Comparison of ENCODE assay signal across 3 cellular contexts in the genomic region with DNA sequence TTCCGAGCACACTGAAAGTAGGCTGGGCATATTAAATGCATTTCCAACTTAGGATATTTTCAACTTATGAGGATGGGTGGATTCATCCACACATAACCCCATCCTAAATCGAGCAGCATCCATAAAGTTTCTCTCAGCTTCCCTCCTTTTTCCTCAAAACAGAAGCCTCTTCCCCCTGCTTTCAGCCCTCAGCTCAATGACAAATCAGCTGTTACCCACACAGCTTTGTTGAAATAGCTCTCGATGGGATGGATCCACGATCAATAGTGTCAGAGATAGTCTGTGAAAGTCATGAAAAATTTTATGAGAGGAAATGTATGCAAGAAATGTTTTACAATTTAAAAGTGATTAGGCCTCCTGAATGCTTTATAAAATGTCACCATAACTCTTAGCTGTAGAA.
TF ChIP-seq lines count a peak whose summit lies in the region.

No MANE protein-coding gene starts in this region.

TF ChIP-seq in SK-N-SH, 30 proteins besides CTCF, POLR2A, EP300 and RAD21:
- TF ChIP-seq NFIC (IDR thresholded peaks at IDR 0.05; ENCODE audit: borderline replicate concordance) (no peak), YY1 (IDR thresholded peaks at IDR 0.05; ENCODE audit: low read depth) (no peak), ELF1 (IDR thresholded peaks at IDR 0.05) (no peak), GABPA (IDR thresholded peaks at IDR 0.05; ENCODE audit: low read depth) (no peak), TEAD4 (IDR thresholded peaks at IDR 0.05; ENCODE audit: borderline replicate concordance, insufficient read depth) (no peak), RCOR1 (IDR thresholded peaks at IDR 0.05; ENCODE audit: low read length) (no peak), FOXM1 (IDR thresholded peaks at IDR 0.05; ENCODE audit: low read depth) (no peak), TCF12 (IDR thresholded peaks at IDR 0.05) (no peak), POLR2AphosphoS5 (IDR thresholded peaks at IDR 0.05; ENCODE audit: low read depth, low read length) (no peak), SMC3 (IDR thresholded peaks at IDR 0.05; ENCODE audit: low read depth, low read length) (no peak)
- TF ChIP-seq, protein P1, sequence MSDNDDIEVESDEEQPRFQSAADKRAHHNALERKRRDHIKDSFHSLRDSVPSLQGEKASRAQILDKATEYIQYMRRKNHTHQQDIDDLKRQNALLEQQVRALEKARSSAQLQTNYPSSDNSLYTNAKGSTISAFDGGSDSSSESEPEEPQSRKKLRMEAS (IDR thresholded peaks at IDR 0.05; ENCODE audit: low read depth), result no peak
- TF ChIP-seq, protein P2, sequence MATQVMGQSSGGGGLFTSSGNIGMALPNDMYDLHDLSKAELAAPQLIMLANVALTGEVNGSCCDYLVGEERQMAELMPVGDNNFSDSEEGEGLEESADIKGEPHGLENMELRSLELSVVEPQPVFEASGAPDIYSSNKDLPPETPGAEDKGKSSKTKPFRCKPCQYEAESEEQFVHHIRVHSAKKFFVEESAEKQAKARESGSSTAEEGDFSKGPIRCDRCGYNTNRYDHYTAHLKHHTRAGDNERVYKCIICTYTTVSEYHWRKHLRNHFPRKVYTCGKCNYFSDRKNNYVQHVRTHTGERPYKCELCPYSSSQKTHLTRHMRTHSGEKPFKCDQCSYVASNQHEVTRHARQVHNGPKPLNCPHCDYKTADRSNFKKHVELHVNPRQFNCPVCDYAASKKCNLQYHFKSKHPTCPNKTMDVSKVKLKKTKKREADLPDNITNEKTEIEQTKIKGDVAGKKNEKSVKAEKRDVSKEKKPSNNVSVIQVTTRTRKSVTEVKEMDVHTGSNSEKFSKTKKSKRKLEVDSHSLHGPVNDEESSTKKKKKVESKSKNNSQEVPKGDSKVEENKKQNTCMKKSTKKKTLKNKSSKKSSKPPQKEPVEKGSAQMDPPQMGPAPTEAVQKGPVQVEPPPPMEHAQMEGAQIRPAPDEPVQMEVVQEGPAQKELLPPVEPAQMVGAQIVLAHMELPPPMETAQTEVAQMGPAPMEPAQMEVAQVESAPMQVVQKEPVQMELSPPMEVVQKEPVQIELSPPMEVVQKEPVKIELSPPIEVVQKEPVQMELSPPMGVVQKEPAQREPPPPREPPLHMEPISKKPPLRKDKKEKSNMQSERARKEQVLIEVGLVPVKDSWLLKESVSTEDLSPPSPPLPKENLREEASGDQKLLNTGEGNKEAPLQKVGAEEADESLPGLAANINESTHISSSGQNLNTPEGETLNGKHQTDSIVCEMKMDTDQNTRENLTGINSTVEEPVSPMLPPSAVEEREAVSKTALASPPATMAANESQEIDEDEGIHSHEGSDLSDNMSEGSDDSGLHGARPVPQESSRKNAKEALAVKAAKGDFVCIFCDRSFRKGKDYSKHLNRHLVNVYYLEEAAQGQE (IDR thresholded peaks at IDR 0.05; ENCODE audit: low read depth, low read length), result no peak
- TF ChIP-seq, protein P3, sequence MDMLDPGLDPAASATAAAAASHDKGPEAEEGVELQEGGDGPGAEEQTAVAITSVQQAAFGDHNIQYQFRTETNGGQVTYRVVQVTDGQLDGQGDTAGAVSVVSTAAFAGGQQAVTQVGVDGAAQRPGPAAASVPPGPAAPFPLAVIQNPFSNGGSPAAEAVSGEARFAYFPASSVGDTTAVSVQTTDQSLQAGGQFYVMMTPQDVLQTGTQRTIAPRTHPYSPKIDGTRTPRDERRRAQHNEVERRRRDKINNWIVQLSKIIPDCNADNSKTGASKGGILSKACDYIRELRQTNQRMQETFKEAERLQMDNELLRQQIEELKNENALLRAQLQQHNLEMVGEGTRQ (IDR thresholded peaks at IDR 0.05; ENCODE audit: borderline replicate concordance, low read depth, low read length), result no peak
- TF ChIP-seq, protein P4, sequence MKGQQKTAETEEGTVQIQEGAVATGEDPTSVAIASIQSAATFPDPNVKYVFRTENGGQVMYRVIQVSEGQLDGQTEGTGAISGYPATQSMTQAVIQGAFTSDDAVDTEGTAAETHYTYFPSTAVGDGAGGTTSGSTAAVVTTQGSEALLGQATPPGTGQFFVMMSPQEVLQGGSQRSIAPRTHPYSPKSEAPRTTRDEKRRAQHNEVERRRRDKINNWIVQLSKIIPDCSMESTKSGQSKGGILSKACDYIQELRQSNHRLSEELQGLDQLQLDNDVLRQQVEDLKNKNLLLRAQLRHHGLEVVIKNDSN (IDR thresholded peaks at IDR 0.05; ENCODE audit: borderline replicate concordance, low read depth), result no peak

TF ChIP-seq in SK-N-SH treated with all-trans-retinoic acid at 6 μM for 48 hours, 23 proteins besides CTCF, POLR2A, EP300 and RAD21 (continues in another document):
- TF ChIP-seq, protein P5, sequence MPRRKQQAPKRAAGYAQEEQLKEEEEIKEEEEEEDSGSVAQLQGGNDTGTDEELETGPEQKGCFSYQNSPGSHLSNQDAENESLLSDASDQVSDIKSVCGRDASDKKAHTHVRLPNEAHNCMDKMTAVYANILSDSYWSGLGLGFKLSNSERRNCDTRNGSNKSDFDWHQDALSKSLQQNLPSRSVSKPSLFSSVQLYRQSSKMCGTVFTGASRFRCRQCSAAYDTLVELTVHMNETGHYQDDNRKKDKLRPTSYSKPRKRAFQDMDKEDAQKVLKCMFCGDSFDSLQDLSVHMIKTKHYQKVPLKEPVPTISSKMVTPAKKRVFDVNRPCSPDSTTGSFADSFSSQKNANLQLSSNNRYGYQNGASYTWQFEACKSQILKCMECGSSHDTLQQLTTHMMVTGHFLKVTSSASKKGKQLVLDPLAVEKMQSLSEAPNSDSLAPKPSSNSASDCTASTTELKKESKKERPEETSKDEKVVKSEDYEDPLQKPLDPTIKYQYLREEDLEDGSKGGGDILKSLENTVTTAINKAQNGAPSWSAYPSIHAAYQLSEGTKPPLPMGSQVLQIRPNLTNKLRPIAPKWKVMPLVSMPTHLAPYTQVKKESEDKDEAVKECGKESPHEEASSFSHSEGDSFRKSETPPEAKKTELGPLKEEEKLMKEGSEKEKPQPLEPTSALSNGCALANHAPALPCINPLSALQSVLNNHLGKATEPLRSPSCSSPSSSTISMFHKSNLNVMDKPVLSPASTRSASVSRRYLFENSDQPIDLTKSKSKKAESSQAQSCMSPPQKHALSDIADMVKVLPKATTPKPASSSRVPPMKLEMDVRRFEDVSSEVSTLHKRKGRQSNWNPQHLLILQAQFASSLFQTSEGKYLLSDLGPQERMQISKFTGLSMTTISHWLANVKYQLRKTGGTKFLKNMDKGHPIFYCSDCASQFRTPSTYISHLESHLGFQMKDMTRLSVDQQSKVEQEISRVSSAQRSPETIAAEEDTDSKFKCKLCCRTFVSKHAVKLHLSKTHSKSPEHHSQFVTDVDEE (CRISPR knock-in tag; IDR thresholded peaks at IDR 0.05), result no peak
- TF ChIP-seq, protein P6, sequence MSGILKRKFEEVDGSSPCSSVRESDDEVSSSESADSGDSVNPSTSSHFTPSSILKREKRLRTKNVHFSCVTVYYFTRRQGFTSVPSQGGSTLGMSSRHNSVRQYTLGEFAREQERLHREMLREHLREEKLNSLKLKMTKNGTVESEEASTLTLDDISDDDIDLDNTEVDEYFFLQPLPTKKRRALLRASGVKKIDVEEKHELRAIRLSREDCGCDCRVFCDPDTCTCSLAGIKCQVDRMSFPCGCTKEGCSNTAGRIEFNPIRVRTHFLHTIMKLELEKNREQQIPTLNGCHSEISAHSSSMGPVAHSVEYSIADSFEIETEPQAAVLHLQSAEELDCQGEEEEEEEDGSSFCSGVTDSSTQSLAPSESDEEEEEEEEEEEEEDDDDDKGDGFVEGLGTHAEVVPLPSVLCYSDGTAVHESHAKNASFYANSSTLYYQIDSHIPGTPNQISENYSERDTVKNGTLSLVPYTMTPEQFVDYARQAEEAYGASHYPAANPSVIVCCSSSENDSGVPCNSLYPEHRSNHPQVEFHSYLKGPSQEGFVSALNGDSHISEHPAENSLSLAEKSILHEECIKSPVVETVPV (CRISPR knock-in tag; IDR thresholded peaks at IDR 0.05), result no peak
- TF ChIP-seq ESRRG (CRISPR knock-in tag; IDR thresholded peaks at IDR 0.05) (no peak), GLIS3 (CRISPR knock-in tag; IDR thresholded peaks at IDR 0.05) (no peak), ZFP30 (CRISPR knock-in tag; IDR thresholded peaks at IDR 0.05) (no peak), CSDC2 (CRISPR knock-in tag; IDR thresholded peaks at IDR 0.05) (no peak), SNAI2 (CRISPR knock-in tag; IDR thresholded peaks at IDR 0.05) (no peak), ZNF8 (CRISPR knock-in tag; IDR thresholded peaks at IDR 0.05) (no peak), PPARA (CRISPR knock-in tag; IDR thresholded peaks at IDR 0.05; ENCODE audit: borderline replicate concordance) (no peak), OSR1 (CRISPR knock-in tag; IDR thresholded peaks at IDR 0.05) (no peak), TCF4 (CRISPR knock-in tag; IDR thresholded peaks at IDR 0.05; ENCODE audit: borderline replicate concordance) (no peak), ZNF70 (CRISPR knock-in tag; IDR thresholded peaks at IDR 0.05) (no peak)
- TF ChIP-seq, protein P7, sequence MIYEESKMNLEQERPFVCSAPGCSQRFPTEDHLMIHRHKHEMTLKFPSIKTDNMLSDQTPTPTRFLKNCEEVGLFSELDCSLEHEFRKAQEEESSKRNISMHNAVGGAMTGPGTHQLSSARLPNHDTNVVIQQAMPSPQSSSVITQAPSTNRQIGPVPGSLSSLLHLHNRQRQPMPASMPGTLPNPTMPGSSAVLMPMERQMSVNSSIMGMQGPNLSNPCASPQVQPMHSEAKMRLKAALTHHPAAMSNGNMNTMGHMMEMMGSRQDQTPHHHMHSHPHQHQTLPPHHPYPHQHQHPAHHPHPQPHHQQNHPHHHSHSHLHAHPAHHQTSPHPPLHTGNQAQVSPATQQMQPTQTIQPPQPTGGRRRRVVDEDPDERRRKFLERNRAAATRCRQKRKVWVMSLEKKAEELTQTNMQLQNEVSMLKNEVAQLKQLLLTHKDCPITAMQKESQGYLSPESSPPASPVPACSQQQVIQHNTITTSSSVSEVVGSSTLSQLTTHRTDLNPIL (CRISPR knock-in tag; IDR thresholded peaks at IDR 0.05; ENCODE audit: low read depth), result no peak

TF ChIP-seq in GM23338, 12 proteins besides CTCF, POLR2A, EP300 and RAD21 (continues in another document):
- TF ChIP-seq NANOG (IDR thresholded peaks at IDR 0.05; ENCODE audit: borderline replicate concordance), result no peak
- no peak for TF ChIP-seq STAT1 (IDR thresholded peaks at IDR 0.05; ENCODE audit: unreplicated experiment)
- TF ChIP-seq, protein P8, sequence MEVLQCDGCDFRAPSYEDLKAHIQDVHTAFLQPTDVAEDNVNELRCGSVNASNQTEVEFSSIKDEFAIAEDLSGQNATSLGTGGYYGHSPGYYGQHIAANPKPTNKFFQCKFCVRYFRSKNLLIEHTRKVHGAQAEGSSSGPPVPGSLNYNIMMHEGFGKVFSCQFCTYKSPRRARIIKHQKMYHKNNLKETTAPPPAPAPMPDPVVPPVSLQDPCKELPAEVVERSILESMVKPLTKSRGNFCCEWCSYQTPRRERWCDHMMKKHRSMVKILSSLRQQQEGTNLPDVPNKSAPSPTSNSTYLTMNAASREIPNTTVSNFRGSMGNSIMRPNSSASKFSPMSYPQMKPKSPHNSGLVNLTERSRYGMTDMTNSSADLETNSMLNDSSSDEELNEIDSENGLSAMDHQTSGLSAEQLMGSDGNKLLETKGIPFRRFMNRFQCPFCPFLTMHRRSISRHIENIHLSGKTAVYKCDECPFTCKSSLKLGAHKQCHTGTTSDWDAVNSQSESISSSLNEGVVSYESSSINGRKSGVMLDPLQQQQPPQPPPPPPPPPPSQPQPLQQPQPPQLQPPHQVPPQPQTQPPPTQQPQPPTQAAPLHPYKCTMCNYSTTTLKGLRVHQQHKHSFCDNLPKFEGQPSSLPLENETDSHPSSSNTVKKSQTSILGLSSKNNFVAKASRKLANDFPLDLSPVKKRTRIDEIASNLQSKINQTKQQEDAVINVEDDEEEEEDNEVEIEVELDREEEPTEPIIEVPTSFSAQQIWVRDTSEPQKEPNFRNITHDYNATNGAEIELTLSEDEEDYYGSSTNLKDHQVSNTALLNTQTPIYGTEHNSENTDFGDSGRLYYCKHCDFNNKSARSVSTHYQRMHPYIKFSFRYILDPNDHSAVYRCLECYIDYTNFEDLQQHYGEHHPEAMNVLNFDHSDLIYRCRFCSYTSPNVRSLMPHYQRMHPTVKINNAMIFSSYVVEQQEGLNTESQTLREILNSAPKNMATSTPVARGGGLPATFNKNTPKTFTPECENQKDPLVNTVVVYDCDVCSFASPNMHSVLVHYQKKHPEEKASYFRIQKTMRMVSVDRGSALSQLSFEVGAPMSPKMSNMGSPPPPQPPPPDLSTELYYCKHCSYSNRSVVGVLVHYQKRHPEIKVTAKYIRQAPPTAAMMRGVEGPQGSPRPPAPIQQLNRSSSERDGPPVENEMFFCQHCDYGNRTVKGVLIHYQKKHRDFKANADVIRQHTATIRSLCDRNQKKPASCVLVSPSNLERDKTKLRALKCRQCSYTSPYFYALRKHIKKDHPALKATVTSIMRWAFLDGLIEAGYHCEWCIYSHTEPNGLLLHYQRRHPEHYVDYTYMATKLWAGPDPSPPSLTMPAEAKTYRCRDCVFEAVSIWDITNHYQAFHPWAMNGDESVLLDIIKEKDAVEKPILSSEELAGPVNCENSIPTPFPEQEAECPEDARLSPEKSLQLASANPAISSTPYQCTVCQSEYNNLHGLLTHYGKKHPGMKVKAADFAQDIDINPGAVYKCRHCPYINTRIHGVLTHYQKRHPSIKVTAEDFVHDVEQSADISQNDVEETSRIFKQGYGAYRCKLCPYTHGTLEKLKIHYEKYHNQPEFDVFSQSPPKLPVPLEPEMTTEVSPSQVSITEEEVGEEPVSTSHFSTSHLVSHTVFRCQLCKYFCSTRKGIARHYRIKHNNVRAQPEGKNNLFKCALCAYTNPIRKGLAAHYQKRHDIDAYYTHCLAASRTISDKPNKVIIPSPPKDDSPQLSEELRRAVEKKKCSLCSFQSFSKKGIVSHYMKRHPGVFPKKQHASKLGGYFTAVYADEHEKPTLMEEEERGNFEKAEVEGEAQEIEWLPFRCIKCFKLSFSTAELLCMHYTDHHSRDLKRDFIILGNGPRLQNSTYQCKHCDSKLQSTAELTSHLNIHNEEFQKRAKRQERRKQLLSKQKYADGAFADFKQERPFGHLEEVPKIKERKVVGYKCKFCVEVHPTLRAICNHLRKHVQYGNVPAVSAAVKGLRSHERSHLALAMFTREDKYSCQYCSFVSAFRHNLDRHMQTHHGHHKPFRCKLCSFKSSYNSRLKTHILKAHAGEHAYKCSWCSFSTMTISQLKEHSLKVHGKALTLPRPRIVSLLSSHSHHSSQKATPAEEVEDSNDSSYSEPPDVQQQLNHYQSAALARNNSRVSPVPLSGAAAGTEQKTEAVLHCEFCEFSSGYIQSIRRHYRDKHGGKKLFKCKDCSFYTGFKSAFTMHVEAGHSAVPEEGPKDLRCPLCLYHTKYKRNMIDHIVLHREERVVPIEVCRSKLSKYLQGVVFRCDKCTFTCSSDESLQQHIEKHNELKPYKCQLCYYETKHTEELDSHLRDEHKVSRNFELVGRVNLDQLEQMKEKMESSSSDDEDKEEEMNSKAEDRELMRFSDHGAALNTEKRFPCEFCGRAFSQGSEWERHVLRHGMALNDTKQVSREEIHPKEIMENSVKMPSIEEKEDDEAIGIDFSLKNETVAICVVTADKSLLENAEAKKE (CRISPR knock-in tag; IDR thresholded peaks at IDR 0.05), result no peak
- no peak for TF ChIP-seq ZNF114 (CRISPR knock-in tag; IDR thresholded peaks at IDR 0.05)
- TF ChIP-seq, protein P9, sequence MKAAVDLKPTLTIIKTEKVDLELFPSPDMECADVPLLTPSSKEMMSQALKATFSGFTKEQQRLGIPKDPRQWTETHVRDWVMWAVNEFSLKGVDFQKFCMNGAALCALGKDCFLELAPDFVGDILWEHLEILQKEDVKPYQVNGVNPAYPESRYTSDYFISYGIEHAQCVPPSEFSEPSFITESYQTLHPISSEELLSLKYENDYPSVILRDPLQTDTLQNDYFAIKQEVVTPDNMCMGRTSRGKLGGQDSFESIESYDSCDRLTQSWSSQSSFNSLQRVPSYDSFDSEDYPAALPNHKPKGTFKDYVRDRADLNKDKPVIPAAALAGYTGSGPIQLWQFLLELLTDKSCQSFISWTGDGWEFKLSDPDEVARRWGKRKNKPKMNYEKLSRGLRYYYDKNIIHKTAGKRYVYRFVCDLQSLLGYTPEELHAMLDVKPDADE (IDR thresholded peaks at IDR 0.05), result no peak
- TF ChIP-seq CREB1 (CRISPR knock-in tag; IDR thresholded peaks at IDR 0.05; ENCODE audit: low read depth), result no peak
- TF ChIP-seq EZH2 (IDR thresholded peaks at IDR 0.05; ENCODE audit: low read depth, unreplicated experiment), result no peak
